ENCODE assay signal across 14 cellular contexts in genomic region chr11:36210529-36210928, GRCh38.
A peak's percentile ranks its signal among the peaks of the same experiment; 100 is the strongest.
DNase-seq lines count a peak whose midpoint lies in the region; ATAC-seq and TF ChIP-seq lines count a peak whose summit lies in the region.
"Had no signal": no experiment of that assay in that cellular context is flagged by ENCODE, and none has a peak within 500 bp of the region (broad histone marks: within the 10 kb centered on the region; RNA-seq: fewer than 3 reads in every experiment).

No MANE protein-coding gene starts in this region.

- DNase-seq in MCF 10A (ENCODE audit: unreplicated experiment): peak; percentile 45
- DNase-seq in breast epithelium (ENCODE audit: low spot score in 2 of 2): no peak
- peak; percentile 73 for DNase-seq in mammary epithelial cell
- peak; percentile 58 for DNase-seq in iris pigment epithelial cell (ENCODE audit: low read depth)
- no peak for DNase-seq in upper lobe of right lung
- no peak for DNase-seq in BE2C
- no peak for DNase-seq in activated CD4-positive, alpha-beta T cell treated with anti-CD3 and anti-CD28 coated beads for 4 hours
- DNase-seq in OCI-M2 (lab: John Stamatoyannopoulos, UW; ENCODE audit: unreplicated experiment): no peak
- DNase-seq: CD8-positive, alpha-beta memory T cell; DMS79; H9; NCI-H1092; NCI-H524 treated with DMSO at 0.1 percent for 48 hours had no signal

- intact Hi-C loops in MCF 10A (cut with micrococcal nuclease): no loop called here
- intact Hi-C loops in breast epithelium (cut with DNase I; ENCODE audit: low total_unique reads): no loop called here
- intact Hi-C loops in mammary epithelial cell (cut with micrococcal nuclease): no loop called here
- intact Hi-C loops in upper lobe of right lung (cut with DNase I): no loop called here

- H3K36me3 ChIP-seq in breast epithelium: no peaks in the 10 kb centered on the region
- H3K36me3 ChIP-seq in mammary epithelial cell (ENCODE audit: insufficient read depth, low read length): no peaks in the 10 kb centered on the region
- H3K36me3 ChIP-seq in upper lobe of right lung: no peaks in the 10 kb centered on the region
- H3K36me3 ChIP-seq in BE2C: no peaks in the 10 kb centered on the region

- CTCF ChIA-PET in MCF 10A (lab: Yijun Ruan, JAX): no interaction called here
- CTCF ChIA-PET in mammary epithelial cell (lab: Charles Lee; ENCODE audit: low non-redundant PET): no interaction called here

- H3K4me1 ChIP-seq in breast epithelium: no peaks in the 10 kb centered on the region
- peaks cover 32% of the 10 kb centered on the region for H3K4me1 ChIP-seq in mammary epithelial cell (ENCODE audit: insufficient read depth, low read length)
- H3K4me1 ChIP-seq in upper lobe of right lung: peaks cover 5% of the 10 kb centered on the region
- no peaks in the 10 kb centered on the region for H3K4me1 ChIP-seq in BE2C
- H3K4me1 ChIP-seq: BLaER1 treated with 17β-estradiol and CSF1 and Interleukin-3, amounts not matched to agents 10 nM and 100 nM had no signal

- dilution Hi-C loops in mammary epithelial cell (cut with HindIII; ENCODE audit: low sequenced_read_pairs): no loop called here

- 96% methylated on average over 2 of the region's 2 CpGs for WGBS in mammary epithelial cell (ENCODE audit: low coverage, missing lambda C conversion rate)

- H3K79me2 ChIP-seq in mammary epithelial cell (ENCODE audit: insufficient read depth, low read length): no peaks in the 10 kb centered on the region

- H3K4me1 Mint-ChIP-seq in MCF 10A (ENCODE audit: insufficient read depth, unreplicated experiment): peaks cover 31% of the 10 kb centered on the region
- H3K4me1 Mint-ChIP-seq: CD8-positive, alpha-beta memory T cell had no signal

- no peak overlapping the region for H3K27ac Mint-ChIP-seq in MCF 10A (ENCODE audit: low read depth, unreplicated experiment)
- H3K27ac Mint-ChIP-seq: CD8-positive, alpha-beta memory T cell; H9 had no signal

- no peaks in the 10 kb centered on the region for H4K20me1 ChIP-seq in mammary epithelial cell (ENCODE audit: insufficient read depth, low read length)

- POLR2A ChIA-PET in MCF 10A (lab: Yijun Ruan, JAX): interaction anchor here (1.0 to 1.2 kb wide), 3 partner anchors 16 to 591 kb away, joined by 3 to 4 read pairs (median 4); no protein-coding TSS in a partner anchor

- no peak overlapping the region for H3K4me3 Mint-ChIP-seq in MCF 10A (ENCODE audit: unreplicated experiment)
- H3K4me3 Mint-ChIP-seq: CD8-positive, alpha-beta memory T cell; H9 had no signal

- H3K4me3 ChIP-seq in breast epithelium (no peak overlapping the region), mammary epithelial cell (replicated peaks in 1 of 3; ENCODE audit: insufficient read depth in 1 of 3, low read depth in 2 of 3, low read length in 3 of 3) (no peak overlapping the region), upper lobe of right lung (no peak overlapping the region), BE2C (ENCODE audit: low read depth, low read length) (no peak overlapping the region)
- H3K4me3 ChIP-seq: BLaER1 treated with 17β-estradiol and CSF1 and Interleukin-3, amounts not matched to agents 10 nM and 100 nM had no signal

- H3K9ac ChIP-seq in mammary epithelial cell (ENCODE audit: insufficient read depth, low read length): no peak overlapping the region
- H3K9ac ChIP-seq: BLaER1 treated with 17β-estradiol and CSF1 and Interleukin-3, amounts not matched to agents 10 nM and 100 nM had no signal

- peaks cover 32% of the 10 kb centered on the region for H3K36me3 Mint-ChIP-seq in MCF 10A (ENCODE audit: insufficient read depth, unreplicated experiment)
- H3K36me3 Mint-ChIP-seq: CD8-positive, alpha-beta memory T cell had no signal

- no peak overlapping the region for H2AFZ ChIP-seq in mammary epithelial cell (ENCODE audit: low read depth, low read length)

- peak; percentile 52 for ATAC-seq in upper lobe of right lung

- H3K27me3 ChIP-seq in breast epithelium: no peaks in the 10 kb centered on the region
- H3K27me3 ChIP-seq in mammary epithelial cell (ENCODE audit: insufficient read depth, low read length): no peaks in the 10 kb centered on the region
- H3K27me3 ChIP-seq in upper lobe of right lung: no peaks in the 10 kb centered on the region
- no peaks in the 10 kb centered on the region for H3K27me3 ChIP-seq in BE2C
- H3K27me3 ChIP-seq: BLaER1 treated with 17β-estradiol and CSF1 and Interleukin-3, amounts not matched to agents 10 nM and 100 nM had no signal

- in situ Hi-C loops in mammary epithelial cell (cut with MboI; ENCODE audit: low sequenced_read_pairs in 2 of 2): no loop called here

- BruUV-seq in MCF 10A (replicated peaks; lab: Mats Ljungman, UMichigan): no TSS peak
- BruUV-seq in mammary epithelial cell (replicated peaks; lab: Mats Ljungman, UMichigan): no TSS peak

- H3K9me3 ChIP-seq in breast epithelium (no peaks in the 10 kb centered on the region), mammary epithelial cell (replicated peaks; ENCODE audit: insufficient read depth, low read length) (no peaks in the 10 kb centered on the region), upper lobe of right lung (no peaks in the 10 kb centered on the region), BE2C (no peaks in the 10 kb centered on the region)
- H3K9me3 ChIP-seq: BLaER1 treated with 17β-estradiol and CSF1 and Interleukin-3, amounts not matched to agents 10 nM and 100 nM had no signal

- peak overlapping the region; percentile 13 for H3K4me2 ChIP-seq in mammary epithelial cell (ENCODE audit: insufficient read depth, low read depth, low read length)
- H3K4me2 ChIP-seq: BLaER1 treated with 17β-estradiol and CSF1 and Interleukin-3, amounts not matched to agents 10 nM and 100 nM had no signal

- no peak for TF ChIP-seq POLR2A in breast epithelium (IDR thresholded peaks at IDR 0.05)

- no peak for TF ChIP-seq CTCF in MCF 10A (IDR thresholded peaks at IDR 0.05; ENCODE audit: unreplicated experiment)
- no peak for TF ChIP-seq CTCF in breast epithelium (IDR thresholded peaks at IDR 0.05)
- no peak for TF ChIP-seq CTCF in mammary epithelial cell (conservative IDR thresholded peaks at IDR 0.05 in 1 of 2, IDR thresholded peaks at IDR 0.05 in 1 of 2; ENCODE audit: extremely low read depth in 1 of 2, insufficient read depth in 1 of 2, low read depth in 1 of 2, low read length in 2 of 2)
- no peak for TF ChIP-seq CTCF in upper lobe of right lung (IDR thresholded peaks at IDR 0.05)
- TF ChIP-seq CTCF in BE2C (IDR thresholded peaks at IDR 0.05; ENCODE audit: low read depth, low read length): no peak

- H3K27ac ChIP-seq in breast epithelium (no peak overlapping the region), mammary epithelial cell (ENCODE audit: insufficient read depth, low read depth, low read length) (no peak overlapping the region), upper lobe of right lung (no peak overlapping the region)
- H3K27ac ChIP-seq: BLaER1 treated with 17β-estradiol and CSF1 and Interleukin-3, amounts not matched to agents 10 nM and 100 nM had no signal

- no peaks in the 10 kb centered on the region for H3K9me3 Mint-ChIP-seq in MCF 10A (ENCODE audit: unreplicated experiment)
- H3K9me3 Mint-ChIP-seq: H9 had no signal

- no peaks in the 10 kb centered on the region for H3K27me3 Mint-ChIP-seq in MCF 10A (ENCODE audit: insufficient read depth, unreplicated experiment)

Comparison
In these comparisons a context has a peak if more than half of its experiments do, and no peak if none do; other contexts are left out.
1. DNase-seq: peak in MCF 10A (single experiment), mammary epithelial cell (single experiment) and iris pigment epithelial cell (single experiment); none in breast epithelium (0 of 2), upper lobe of right lung (single experiment), BE2C (single experiment), activated CD4-positive, alpha-beta T cell treated with anti-CD3 and anti-CD28 coated beads for 4 hours (0 of 2) and OCI-M2 (single experiment).